Comparison of ENCODE assay signal across 17 cellular contexts in the genomic region with DNA sequence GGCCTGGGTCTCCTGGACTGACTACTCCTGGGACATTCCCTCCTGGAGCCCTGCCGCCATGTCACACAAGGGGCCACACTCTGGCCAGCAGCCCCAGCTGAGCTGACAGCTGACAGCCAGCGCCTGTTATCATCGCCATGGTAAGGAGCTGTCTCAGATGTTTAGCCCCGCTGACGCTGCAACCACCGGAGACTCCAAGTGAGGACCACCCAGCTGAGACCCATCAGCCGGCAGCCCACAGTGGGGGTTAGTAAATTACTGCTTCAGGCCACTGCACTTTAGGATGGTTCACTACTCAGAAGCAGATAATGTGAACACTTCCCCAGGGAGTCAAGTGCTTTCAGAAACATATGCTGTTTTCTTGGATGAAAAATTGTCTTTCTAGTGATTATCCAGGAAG. TPM values are rescaled to one million over a fixed set of nuclear protein-coding genes. Genes with fewer than 3 reads are reported as not detected.
DNase-seq lines count a peak whose midpoint lies in the region; ATAC-seq, FAIRE-seq and TF ChIP-seq lines count a peak whose summit lies in the region.
"Had no signal": no experiment of that assay in that cellular context is flagged by ENCODE, and none has a peak within 500 bp of the region (broad histone marks: within the 10 kb centered on the region; RNA-seq: fewer than 3 reads in every experiment).

No MANE protein-coding gene starts in this region.

- H3K36me3 ChIP-seq in BLaER1 (no peaks in the 10 kb centered on the region), RWPE2 (ENCODE audit: low read depth) (no peaks in the 10 kb centered on the region), MG63 (no peaks in the 10 kb centered on the region; the same call in 1 of the 2 replicates)
- H3K36me3 ChIP-seq: HAP-1, neural progenitor cell had no signal

- peaks cover 19% of the 10 kb centered on the region for H3K9me3 Mint-ChIP-seq in glutamatergic neuron (ENCODE audit: unreplicated experiment)
- H3K9me3 Mint-ChIP-seq: neural progenitor cell had no signal

- H3K27me3 ChIP-seq in BLaER1 = no peaks in the 10 kb centered on the region
- no peaks in the 10 kb centered on the region for H3K27me3 ChIP-seq in RWPE2 (ENCODE audit: insufficient read depth, poor library complexity, severe bottlenecking)
- no peaks in the 10 kb centered on the region for H3K27me3 ChIP-seq in MG63
- H3K27me3 ChIP-seq: neural progenitor cell had no signal

- peaks cover 8% of the 10 kb centered on the region for H3K27me3 Mint-ChIP-seq in glutamatergic neuron (ENCODE audit: unreplicated experiment)

- H3K36me3 Mint-ChIP-seq in glutamatergic neuron (ENCODE audit: unreplicated experiment) = no peaks in the 10 kb centered on the region

- H3K4me1 Mint-ChIP-seq in glutamatergic neuron (ENCODE audit: low read depth, unreplicated experiment) = peaks cover 40% of the 10 kb centered on the region

- H3K27ac ChIP-seq in BLaER1 (no peak overlapping the region), RWPE2 (ENCODE audit: poor library complexity, severe bottlenecking) (peak overlapping the region; percentile 97)
- H3K27ac ChIP-seq: neural progenitor cell had no signal

- H4K20me1 ChIP-seq in BLaER1 = no peaks in the 10 kb centered on the region

- ATAC-seq in RWPE2 (ENCODE audit: low read depth) = no peak
- ATAC-seq in omental fat pad (ENCODE audit: low FRiP score) = peak; percentile 14
- ATAC-seq: left colon had no signal

- peak overlapping the region; percentile 13 for H3K4me3 Mint-ChIP-seq in glutamatergic neuron (ENCODE audit: unreplicated experiment)

- TF ChIP-seq CTCF in RWPE2 (IDR thresholded peaks at IDR 0.05; ENCODE audit: poor library complexity, severe bottlenecking) = no peak
- TF ChIP-seq CTCF in glutamatergic neuron (IDR thresholded peaks at IDR 0.05; ENCODE audit: partially characterized antibody, unreplicated experiment) = no peak
- no peak for TF ChIP-seq CTCF in omental fat pad (IDR thresholded peaks at IDR 0.05)

- no peak for FAIRE-seq in frontal cortex (lab: Jason Lieb, UNC)

- peaks cover 56% of the 10 kb centered on the region for H3K4me1 ChIP-seq in BLaER1
- H3K4me1 ChIP-seq in RWPE2 (ENCODE audit: insufficient read depth, poor library complexity, severe bottlenecking) = peaks cover 34% of the 10 kb centered on the region

- H3K9ac ChIP-seq in BLaER1 = no peak overlapping the region
- H3K9ac ChIP-seq: neural progenitor cell had no signal

- H3K4me2 ChIP-seq in BLaER1 = peak overlapping the region; percentile 76
- H3K4me2 ChIP-seq: neural progenitor cell had no signal

- H3K9me3 ChIP-seq in BLaER1 = no peaks in the 10 kb centered on the region
- H3K9me3 ChIP-seq in RWPE2 (ENCODE audit: severe bottlenecking) = no peaks in the 10 kb centered on the region
- H3K9me3 ChIP-seq in MG63 = no peaks in the 10 kb centered on the region
- H3K9me3 ChIP-seq: HAP-1 had no signal

- DNase-seq in RWPE2 (ENCODE audit: low spot score) = peak; percentile 64
- DNase-seq in glutamatergic neuron = peak; percentile 77
- no peak for DNase-seq in omental fat pad (ENCODE audit: low spot score)
- no peak for DNase-seq in frontal cortex (ENCODE audit: low spot score in 2 of 2)
- no peak for DNase-seq in MG63
- DNase-seq in iPS-NIHi11 (ENCODE audit: low spot score) = no peak
- DNase-seq in NCI-H2107 (lab: John Stamatoyannopoulos, UW) = no peak
- DNase-seq: effector memory CD4-positive, alpha-beta T cell; KBM-7; left colon; NCI-H1436; NCI-H82; RPMI8226; T1000 had no signal

- peak overlapping the region; percentile 90 for H3K27ac Mint-ChIP-seq in glutamatergic neuron (ENCODE audit: unreplicated experiment)

- no peak overlapping the region for H3K4me3 ChIP-seq in BLaER1
- H3K4me3 ChIP-seq in RWPE2 (ENCODE audit: severe bottlenecking) = no peak overlapping the region
- no peak overlapping the region for H3K4me3 ChIP-seq in MG63
- H3K4me3 ChIP-seq: HAP-1, neural progenitor cell had no signal

RNA-seq across cellular contexts. Expression of a gene that starts 14.6 kb away (rescaled TPM):
- total RNA-seq in glutamatergic neuron (ENCODE audit: unreplicated experiment) (3.1 TPM), omental fat pad (100 to 1,000 TPM in 1 of 4 donors, 10 to 100 TPM in 2, 1 to 10 TPM in 1; 8.7 to 107 (median 17.5) TPM), frontal cortex (1.6 TPM)
- 17.7 and 25.1 TPM in 2 replicates for total RNA-seq in MG63 (2014; rRNA removed; shearing (Covaris generic); ENCODE audit: low replicate concordance)

RNA-seq across cellular contexts. Expression of a gene that starts 16.1 kb away (rescaled TPM):
- total RNA-seq in glutamatergic neuron (ENCODE audit: unreplicated experiment) = 68.5 TPM
- 10 to 100 TPM; 31.3 to 80.4 (median 53.7) TPM for total RNA-seq in omental fat pad
- 52.2 TPM for total RNA-seq in frontal cortex
- 64.7 and 72.1 TPM in 2 replicates for total RNA-seq in MG63 (2014; rRNA removed; shearing (Covaris generic); ENCODE audit: low replicate concordance)

Comparison
In these comparisons a context has a peak if more than half of its experiments do, and no peak if none do; other contexts are left out.
1. DNase-seq: peak in RWPE2 (single experiment) and glutamatergic neuron (single experiment); none in omental fat pad (single experiment), frontal cortex (0 of 2), MG63 (single experiment), iPS-NIHi11 (single experiment) and NCI-H2107 (single experiment).